ENCODE assay signal across 14 cellular contexts in genomic region chr4:38313999-38314561, GRCh38.
DNase-seq lines count a peak whose midpoint lies in the region; ATAC-seq, FAIRE-seq and TF ChIP-seq lines count a peak whose summit lies in the region.
"Had no signal": no experiment of that assay in that cellular context is flagged by ENCODE, and none has a peak within 500 bp of the region (broad histone marks: within the 10 kb centered on the region; RNA-seq: fewer than 3 reads in every experiment).

No MANE protein-coding gene starts in this region.

- no peak overlapping the region for H3K4me3 Mint-ChIP-seq in activated naive CD4-positive, alpha-beta T cell treated with anti-CD3 and anti-CD28 coated beads, Interleukin-2, amount 10 ng/mL, durations not matched to agents 7 days and 5 days
- H3K4me3 Mint-ChIP-seq: activated naive CD8-positive, alpha-beta T cell treated with anti-CD3 and anti-CD28 coated beads, Interleukin-2, amount 50 U/mL, for 24 hours; CD8-positive, alpha-beta T cell; memory B cell had no signal

- peaks cover 3% of the 10 kb centered on the region for H3K9me3 Mint-ChIP-seq in activated naive CD4-positive, alpha-beta T cell treated with anti-CD3 and anti-CD28 coated beads, Interleukin-2, amount 10 ng/mL, durations not matched to agents 7 days and 5 days
- H3K9me3 Mint-ChIP-seq: CD8-positive, alpha-beta T cell had no signal

- TF ChIP-seq CTCF in choroid plexus epithelial cell (conservative IDR thresholded peaks at IDR 0.05; ENCODE audit: low read depth, low read length) (no peak), pancreas (IDR thresholded peaks at IDR 0.05) (no peak)

- no peak for FAIRE-seq in pancreas (lab: Jason Lieb, UNC)
- FAIRE-seq: GM12878 had no signal

- H3K27ac Mint-ChIP-seq in activated naive CD4-positive, alpha-beta T cell treated with anti-CD3 and anti-CD28 coated beads, Interleukin-2, amount 10 ng/mL, durations not matched to agents 7 days and 5 days: no peak overlapping the region
- H3K27ac Mint-ChIP-seq: activated naive CD8-positive, alpha-beta T cell treated with anti-CD3 and anti-CD28 coated beads, Interleukin-2, amount 50 U/mL, for 24 hours; CD8-positive, alpha-beta T cell; memory B cell had no signal

- H3K27me3 ChIP-seq in muscle layer of duodenum (ENCODE audit: low read depth, low read length): no peaks in the 10 kb centered on the region
- no peaks in the 10 kb centered on the region for H3K27me3 ChIP-seq in pancreas

- ATAC-seq in pancreas (no peak), HG03108 (IDR thresholded peaks at IDR 0.05; ENCODE audit: unreplicated experiment) (no peak)
- ATAC-seq: activated naive CD8-positive, alpha-beta T cell treated with anti-CD3 and anti-CD28 coated beads, Interleukin-2, amount 50 U/mL, for 24 hours; CD8-positive, alpha-beta T cell; GM12878; right cardiac atrium had no signal

- CTCF ChIA-PET in activated naive CD4-positive, alpha-beta T cell treated with anti-CD3 and anti-CD28 coated beads, Interleukin-2, amount 10 ng/mL, durations not matched to agents 7 days and 5 days (lab: Charles Lee): interaction anchor here (1.2 to 1.4 kb wide), 2 partner anchors 134 to 185 kb away, joined by 3 read pairs; no protein-coding TSS in a partner anchor

- intact Hi-C loops in pancreas (cut with DNase I): loop anchor here in 2 of 3 donors (10.0 kb wide), 2 partner anchors 129 to 229 kb away; no protein-coding TSS in a partner anchor

- DNase-seq in EL (peak; percentile 55), NCI-H226 (peak; percentile 51), choroid plexus epithelial cell (ENCODE audit: low read depth) (peak; percentile 58), pancreas (no peak), NCI-H1105 treated with DMSO at 0.1 percent for 48 hours (lab: John Stamatoyannopoulos, UW) (no peak)
- DNase-seq in activated naive CD4-positive, alpha-beta T cell treated with anti-CD3 and anti-CD28 coated beads, Interleukin-2, amount 10 ng/mL, durations not matched to agents 7 days and 5 days: no peak
- DNase-seq: activated naive CD8-positive, alpha-beta T cell treated with anti-CD3 and anti-CD28 coated beads, Interleukin-2, amount 50 U/mL, for 24 hours; CD8-positive, alpha-beta T cell; right cardiac atrium; T-helper 1 cell had no signal

- no peak overlapping the region for H3K4me3 ChIP-seq in choroid plexus epithelial cell (ENCODE audit: low read depth, low read length)
- H3K4me3 ChIP-seq in muscle layer of duodenum (ENCODE audit: low read depth in 1 of 2, low read length in 2 of 2): no peak overlapping the region
- H3K4me3 ChIP-seq in pancreas: no peak overlapping the region
- H3K4me3 ChIP-seq: GM12878 had no signal

- H3K4me1 Mint-ChIP-seq in activated naive CD4-positive, alpha-beta T cell treated with anti-CD3 and anti-CD28 coated beads, Interleukin-2, amount 10 ng/mL, durations not matched to agents 7 days and 5 days: peaks cover 79% of the 10 kb centered on the region

- H3K27ac ChIP-seq in muscle layer of duodenum (ENCODE audit: low read length) (peak overlapping the region; percentile 85), pancreas (peak overlapping the region in 2 of 4 donors; percentile 16 to 59)

- peaks cover 11% of the 10 kb centered on the region for H3K36me3 Mint-ChIP-seq in activated naive CD4-positive, alpha-beta T cell treated with anti-CD3 and anti-CD28 coated beads, Interleukin-2, amount 10 ng/mL, durations not matched to agents 7 days and 5 days
- H3K36me3 Mint-ChIP-seq: CD8-positive, alpha-beta T cell; memory B cell had no signal

- H3K36me3 ChIP-seq in muscle layer of duodenum (ENCODE audit: control insufficient read depth in 1 of 2, insufficient read depth in 2 of 2, low read length in 2 of 2) (no peaks in the 10 kb centered on the region), pancreas (no peaks in the 10 kb centered on the region)

- 74 to 85% methylated on average over 4 of the region's 4 CpGs for WGBS in pancreas, 2 donors

- no peaks in the 10 kb centered on the region for H3K9me3 ChIP-seq in muscle layer of duodenum (ENCODE audit: control insufficient read depth in 1 of 2, low read length in 2 of 2)
- H3K9me3 ChIP-seq in pancreas: no peaks in the 10 kb centered on the region

- H3K4me1 ChIP-seq in muscle layer of duodenum (ENCODE audit: control insufficient read depth in 1 of 2, insufficient read depth in 2 of 2, low read length in 2 of 2): peaks cover 1 to 6% of the 10 kb centered on the region in 2 donors
- H3K4me1 ChIP-seq in pancreas: peaks cover 6 to 21% (median 12%) of the 10 kb centered on the region in 3 donors

- H3K27me3 Mint-ChIP-seq in activated naive CD4-positive, alpha-beta T cell treated with anti-CD3 and anti-CD28 coated beads, Interleukin-2, amount 10 ng/mL, durations not matched to agents 7 days and 5 days: peaks cover 8% of the 10 kb centered on the region
- H3K27me3 Mint-ChIP-seq: memory B cell had no signal

Comparison
In these comparisons a context has a peak if more than half of its experiments do, and no peak if none do; other contexts are left out.
1. DNase-seq: peak in EL (single experiment), NCI-H226 (single experiment) and choroid plexus epithelial cell (single experiment); none in pancreas (0 of 6), NCI-H1105 treated with DMSO at 0.1 percent for 48 hours (single experiment) and activated naive CD4-positive, alpha-beta T cell treated with anti-CD3 and anti-CD28 coated beads, Interleukin-2, amount 10 ng/mL, durations not matched to agents 7 days and 5 days (single experiment).